16 cellular contexts compared by ENCODE assay signal in genomic region chr10:61408065-61408464, GRCh38. TPM values are rescaled to one million over a fixed set of nuclear protein-coding genes. Genes with fewer than 3 reads are reported as not detected.
"Had no signal": no experiment of that assay in that cellular context is flagged by ENCODE, and none has a peak within 500 bp of the region (broad histone marks: within the 10 kb centered on the region; RNA-seq: fewer than 3 reads in every experiment).

No MANE protein-coding gene starts in this region.

- H3K27ac Mint-ChIP-seq: activated T-helper 1 cell treated with anti-CD3 and anti-CD28 coated beads, Interleukin-12 subunit alpha, Interleukin-12 subunit beta, Interleukin-2, Interleukin-4 antibody, amounts not matched to agents 30 ng/mL and 10 ng/mL and 1 ng/mL, durations not matched to agents 14 hours and 24 hours and 36 hours; immature natural killer cell; naive thymus-derived CD8-positive, alpha-beta T cell; stimulated activated naive CD8-positive, alpha-beta T cell treated with anti-CD3 and anti-CD28 coated beads, Interleukin-15, amount 100 ng/mL, for 72 hours; type B pancreatic cell had no signal

- H3K36me3 Mint-ChIP-seq: naive thymus-derived CD8-positive, alpha-beta T cell had no signal

- H3K4me3 ChIP-seq: right atrium auricular region, spleen had no signal

- DNase-seq: activated CD4-positive, alpha-beta T cell treated with anti-CD3 and anti-CD28 coated beads, Interleukin-2, amount 50 U/mL, for 1 hour; activated naive CD4-positive, alpha-beta T cell; foreskin keratinocyte; glutamatergic neuron; immature natural killer cell; mammary epithelial cell; naive thymus-derived CD8-positive, alpha-beta T cell; spleen; stimulated activated CD4-positive, alpha-beta T cell treated with anti-CD3 and anti-CD28 coated beads, Interleukin-1b, Interleukin-23, amount 100 ng/mL, for 48 hours; stimulated activated naive CD8-positive, alpha-beta T cell treated with anti-CD3 and anti-CD28 coated beads, Interleukin-15, amount 100 ng/mL, for 72 hours had no signal

- H3K4me3 Mint-ChIP-seq: activated T-helper 1 cell treated with anti-CD3 and anti-CD28 coated beads, Interleukin-12 subunit alpha, Interleukin-12 subunit beta, Interleukin-2, Interleukin-4 antibody, amounts not matched to agents 30 ng/mL and 10 ng/mL and 1 ng/mL, durations not matched to agents 14 hours and 24 hours and 36 hours; immature natural killer cell; naive thymus-derived CD8-positive, alpha-beta T cell; stimulated activated naive CD8-positive, alpha-beta T cell treated with anti-CD3 and anti-CD28 coated beads, Interleukin-15, amount 100 ng/mL, for 72 hours; type B pancreatic cell had no signal

- H3K4me1 Mint-ChIP-seq: immature natural killer cell; naive thymus-derived CD8-positive, alpha-beta T cell; stimulated activated naive CD8-positive, alpha-beta T cell treated with anti-CD3 and anti-CD28 coated beads, Interleukin-15, amount 100 ng/mL, for 72 hours had no signal

- H3K36me3 ChIP-seq: neutrophil, right atrium auricular region had no signal

- H3K27me3 Mint-ChIP-seq: stimulated activated naive CD8-positive, alpha-beta T cell treated with anti-CD3 and anti-CD28 coated beads, Interleukin-15, amount 100 ng/mL, for 72 hours had no signal

- H3K9me3 ChIP-seq: neutrophil, right atrium auricular region, spleen had no signal

- H3K27me3 ChIP-seq: foreskin keratinocyte, neutrophil, right atrium auricular region, spleen had no signal

- ATAC-seq: foreskin keratinocyte; naive thymus-derived CD8-positive, alpha-beta T cell; stimulated activated naive CD8-positive, alpha-beta T cell treated with anti-CD3 and anti-CD28 coated beads, Interleukin-15, amount 100 ng/mL, for 72 hours had no signal

- H3K9me3 Mint-ChIP-seq: activated T-helper 1 cell treated with anti-CD3 and anti-CD28 coated beads, Interleukin-12 subunit alpha, Interleukin-12 subunit beta, Interleukin-2, Interleukin-4 antibody, amounts not matched to agents 30 ng/mL and 10 ng/mL and 1 ng/mL, durations not matched to agents 14 hours and 24 hours and 36 hours; immature natural killer cell; naive thymus-derived CD8-positive, alpha-beta T cell; stimulated activated naive CD8-positive, alpha-beta T cell treated with anti-CD3 and anti-CD28 coated beads, Interleukin-15, amount 100 ng/mL, for 72 hours had no signal

- H3K27ac ChIP-seq: foreskin keratinocyte, neutrophil, right atrium auricular region, spleen had no signal

- H3K4me1 ChIP-seq: foreskin keratinocyte, right atrium auricular region had no signal

RNA-seq across cellular contexts. Expression of gene TMEM26, which starts 45.1 kb away (rescaled TPM):
- total RNA-seq: activated CD8-positive, alpha-beta memory T cell treated with anti-CD3 and anti-CD28 coated beads for 36 hours; activated T-helper 1 cell treated with anti-CD3 and anti-CD28 coated beads, Interleukin-12 subunit alpha, Interleukin-12 subunit beta, Interleukin-2, Interleukin-4 antibody, amounts not matched to agents 30 ng/mL and 10 ng/mL and 1 ng/mL, durations not matched to agents 14 hours and 24 hours and 36 hours; foreskin keratinocyte; mammary epithelial cell; mononuclear cell; naive thymus-derived CD8-positive, alpha-beta T cell had no signal
- polyA plus RNA-seq: foreskin keratinocyte; immature natural killer cell; mammary epithelial cell; naive thymus-derived CD8-positive, alpha-beta T cell had no signal
